Comparison of ENCODE assay signal across 2 cellular contexts in genomic region chr12:128859311-128859710, GRCh38.
TF ChIP-seq lines count a peak whose summit lies in the region.

No MANE protein-coding gene starts in this region.

TF ChIP-seq in liver, 16 proteins besides CTCF, POLR2A, EP300 and RAD21:
- TF ChIP-seq EGR1 (IDR thresholded peaks at IDR 0.05; ENCODE audit: low read depth in 2 of 2), result no peak
- no peak for TF ChIP-seq HNF4A (conservative IDR thresholded peaks at IDR 0.05)
- no peak for TF ChIP-seq ATF3 (IDR thresholded peaks at IDR 0.05)
- no peak for TF ChIP-seq HNF4G (IDR thresholded peaks at IDR 0.05)
- TF ChIP-seq FOXA1 (IDR thresholded peaks at IDR 0.05), result no peak

TF ChIP-seq in HepG2, 621 proteins besides CTCF, POLR2A, EP300 and RAD21:
- no peak for TF ChIP-seq MXI1 (IDR thresholded peaks at IDR 0.05; ENCODE audit: borderline replicate concordance, low read depth, low read length)
- no peak for TF ChIP-seq PLRG1 (conservative IDR thresholded peaks at IDR 0.05)
- TF ChIP-seq, protein P1, sequence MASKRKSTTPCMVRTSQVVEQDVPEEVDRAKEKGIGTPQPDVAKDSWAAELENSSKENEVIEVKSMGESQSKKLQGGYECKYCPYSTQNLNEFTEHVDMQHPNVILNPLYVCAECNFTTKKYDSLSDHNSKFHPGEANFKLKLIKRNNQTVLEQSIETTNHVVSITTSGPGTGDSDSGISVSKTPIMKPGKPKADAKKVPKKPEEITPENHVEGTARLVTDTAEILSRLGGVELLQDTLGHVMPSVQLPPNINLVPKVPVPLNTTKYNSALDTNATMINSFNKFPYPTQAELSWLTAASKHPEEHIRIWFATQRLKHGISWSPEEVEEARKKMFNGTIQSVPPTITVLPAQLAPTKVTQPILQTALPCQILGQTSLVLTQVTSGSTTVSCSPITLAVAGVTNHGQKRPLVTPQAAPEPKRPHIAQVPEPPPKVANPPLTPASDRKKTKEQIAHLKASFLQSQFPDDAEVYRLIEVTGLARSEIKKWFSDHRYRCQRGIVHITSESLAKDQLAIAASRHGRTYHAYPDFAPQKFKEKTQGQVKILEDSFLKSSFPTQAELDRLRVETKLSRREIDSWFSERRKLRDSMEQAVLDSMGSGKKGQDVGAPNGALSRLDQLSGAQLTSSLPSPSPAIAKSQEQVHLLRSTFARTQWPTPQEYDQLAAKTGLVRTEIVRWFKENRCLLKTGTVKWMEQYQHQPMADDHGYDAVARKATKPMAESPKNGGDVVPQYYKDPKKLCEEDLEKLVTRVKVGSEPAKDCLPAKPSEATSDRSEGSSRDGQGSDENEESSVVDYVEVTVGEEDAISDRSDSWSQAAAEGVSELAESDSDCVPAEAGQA (IDR thresholded peaks at IDR 0.05; ENCODE audit: low read depth), result no peak
- TF ChIP-seq, protein P1 (CRISPR knock-in tag; IDR thresholded peaks at IDR 0.05; ENCODE audit: borderline replicate concordance), result no peak
- TF ChIP-seq HDAC1 (CRISPR knock-in tag; IDR thresholded peaks at IDR 0.05), result no peak
- no peak for TF ChIP-seq ZNF746 (CRISPR knock-in tag; IDR thresholded peaks at IDR 0.05)
- no peak for TF ChIP-seq CBFB (CRISPR knock-in tag; IDR thresholded peaks at IDR 0.05)
- TF ChIP-seq EEA1 (CRISPR knock-in tag; IDR thresholded peaks at IDR 0.05; ENCODE audit: borderline replicate concordance), result no peak
- no peak for TF ChIP-seq PREB (CRISPR knock-in tag; IDR thresholded peaks at IDR 0.05)
